Comparison of ENCODE assay signal across 34 cellular contexts in genomic region chr2:58304843-58305242, GRCh38.
"Had no signal": no experiment of that assay in that cellular context is flagged by ENCODE, and none has a peak within 500 bp of the region (broad histone marks: within the 10 kb centered on the region; RNA-seq: fewer than 3 reads in every experiment).

No MANE protein-coding gene starts in this region.

- H3K4me3 Mint-ChIP-seq: activated CD4-positive, alpha-beta memory T cell treated with anti-CD3 and anti-CD28 coated beads, Interleukin-2, amount 10 ng/mL, durations not matched to agents 7 days and 5 days; activated CD4-positive, alpha-beta T cell treated with anti-CD3 and anti-CD28 coated beads for 36 hours; activated CD4-positive, alpha-beta T cell treated with anti-CD3 and anti-CD28 coated beads, Interleukin-2, amount 10 ng/mL, durations not matched to agents 7 days and 5 days; activated CD8-positive, alpha-beta memory T cell treated with anti-CD3 and anti-CD28 coated beads, Interleukin-2, amount 10 ng/mL, durations not matched to agents 7 days and 5 days; activated CD8-positive, alpha-beta T cell treated with anti-CD3 and anti-CD28 coated beads, Interleukin-2, amount 10 ng/mL, durations not matched to agents 7 days and 5 days; activated naive CD4-positive, alpha-beta T cell treated with anti-CD3 and anti-CD28 coated beads for 36 hours; activated naive CD8-positive, alpha-beta T cell treated with anti-CD3 and anti-CD28 coated beads for 36 hours; activated T-cell treated with anti-CD3 and anti-CD28 coated beads, Interleukin-2, amount 50 U/mL, for 24 hours; T-helper 1 cell treated with Interleukin-12 subunit alpha and Interleukin-12 subunit beta and Interleukin-4 antibody, amounts not matched to agents 30 μg/mL and 1 μg/mL, for 36 hours; T-helper 2 cell treated with Interferon-gamma antibody and Interleukin-4, amounts not matched to agents 5 μg/mL and 100 μg/mL, for 36 hours had no signal

- DNase-seq: activated CD4-positive, alpha-beta memory T cell treated with anti-CD3 and anti-CD28 coated beads, Interleukin-2, amount 10 ng/mL, durations not matched to agents 7 days and 5 days; activated CD4-positive, alpha-beta T cell treated with anti-CD3 and anti-CD28 coated beads for 1 hour; activated CD4-positive, alpha-beta T cell treated with anti-CD3 and anti-CD28 coated beads for 36 hours; activated CD4-positive, alpha-beta T cell treated with anti-CD3 and anti-CD28 coated beads for 48 hours; activated CD4-positive, alpha-beta T cell treated with anti-CD3 and anti-CD28 coated beads, Interleukin-2, amount 10 ng/mL, durations not matched to agents 7 days and 5 days; activated CD4-positive, alpha-beta T cell treated with anti-CD3 and anti-CD28 coated beads, Interleukin-2, amount 50 U/mL, for 48 hours; activated CD4-positive, CD25-positive, alpha-beta regulatory T cell; activated CD8-positive, alpha-beta memory T cell treated with anti-CD3 and anti-CD28 coated beads for 24 hours; activated CD8-positive, alpha-beta memory T cell treated with anti-CD3 and anti-CD28 coated beads, Interleukin-2, amount 10 ng/mL, durations not matched to agents 7 days and 5 days; activated CD8-positive, alpha-beta memory T cell treated with anti-CD3 and anti-CD28 coated beads, Interleukin-2, amount 50 U/mL, for 48 hours; activated CD8-positive, alpha-beta T cell treated with anti-CD3 and anti-CD28 coated beads, Interleukin-2, amount 10 ng/mL, durations not matched to agents 7 days and 5 days; activated effector memory CD4-positive, alpha-beta T cell treated with Interleukin-2 at 50 U/mL for 16 hours; activated gamma-delta T cell; activated naive CD4-positive, alpha-beta T cell treated with anti-CD3 and anti-CD28 coated beads for 36 hours; activated naive CD4-positive, alpha-beta T cell treated with anti-CD3 and anti-CD28 coated beads, Interleukin-2, amount 50 U/mL, for 16 hours; activated naive CD8-positive, alpha-beta T cell treated with anti-CD3 and anti-CD28 coated beads for 36 hours; activated T-cell treated with anti-CD3 and anti-CD28 coated beads, Interleukin-2, amount 50 U/mL, for 24 hours; activated T-cell treated with anti-CD3 and anti-CD28 coated beads, Interleukin-2, amount 50 U/mL, for 48 hours; adrenal gland; amniotic stem cell; aorta; body of pancreas; brain microvascular endothelial cell; central memory CD4-positive, alpha-beta T cell; T-helper 1 cell; T-helper 2 cell; T-helper 9 cell had no signal

- H3K9me3 Mint-ChIP-seq: activated CD4-positive, alpha-beta memory T cell treated with anti-CD3 and anti-CD28 coated beads, Interleukin-2, amount 10 ng/mL, durations not matched to agents 7 days and 5 days; activated CD4-positive, alpha-beta T cell treated with anti-CD3 and anti-CD28 coated beads, Interleukin-2, amount 10 ng/mL, durations not matched to agents 7 days and 5 days; activated naive CD4-positive, alpha-beta T cell treated with anti-CD3 and anti-CD28 coated beads for 36 hours; activated naive CD4-positive, alpha-beta T cell treated with anti-CD3 and anti-CD28 coated beads, Interleukin-2, amount 50 U/mL, for 72 hours; activated naive CD8-positive, alpha-beta T cell treated with anti-CD3 and anti-CD28 coated beads for 36 hours; activated T-cell treated with anti-CD3 and anti-CD28 coated beads, Interleukin-2, amount 50 U/mL, for 24 hours; activated T-helper 2 cell treated with anti-CD3 and anti-CD28 coated beads, Interferon-gamma antibody, Interleukin-2, Interleukin-4, amounts not matched to agents 10 μg/mL and 5 μg/mL and 100 μg/mL, durations not matched to agents 14 hours and 24 hours and 36 hours; T-helper 1 cell treated with Interleukin-12 subunit alpha and Interleukin-12 subunit beta and Interleukin-4 antibody, amounts not matched to agents 30 μg/mL and 1 μg/mL, for 36 hours; T-helper 2 cell treated with Interferon-gamma antibody and Interleukin-4, amounts not matched to agents 5 μg/mL and 100 μg/mL, for 36 hours had no signal

- H3K27ac ChIP-seq: adrenal gland, body of pancreas, brain microvascular endothelial cell, breast epithelium, VCaP had no signal

- H3K36me3 Mint-ChIP-seq: activated CD8-positive, alpha-beta memory T cell treated with anti-CD3 and anti-CD28 coated beads, Interleukin-2, amount 10 ng/mL, durations not matched to agents 7 days and 5 days; activated naive CD4-positive, alpha-beta T cell treated with anti-CD3 and anti-CD28 coated beads, Interleukin-2, amount 50 U/mL, for 72 hours; activated naive CD8-positive, alpha-beta T cell treated with anti-CD3 and anti-CD28 coated beads for 36 hours had no signal

- H3K27me3 ChIP-seq: adrenal gland, body of pancreas, brain microvascular endothelial cell, breast epithelium had no signal

- H3K36me3 ChIP-seq: adrenal gland, brain microvascular endothelial cell, breast epithelium had no signal

- ATAC-seq: activated CD4-positive, alpha-beta T cell treated with anti-CD3 and anti-CD28 coated beads for 36 hours; activated CD4-positive, CD25-positive, alpha-beta regulatory T cell treated with anti-CD3 and anti-CD28 coated beads, Interleukin-2, amount 50 U/mL, for 24 hours; activated CD8-positive, alpha-beta memory T cell treated with anti-CD3 and anti-CD28 coated beads, Interleukin-2, amount 10 ng/mL, durations not matched to agents 7 days and 5 days; activated CD8-positive, alpha-beta T cell treated with anti-CD3 and anti-CD28 coated beads, Interleukin-2, amount 10 ng/mL, durations not matched to agents 7 days and 5 days; activated naive CD4-positive, alpha-beta T cell treated with anti-CD3 and anti-CD28 coated beads, Interleukin-2, amount 50 U/mL, for 72 hours; body of pancreas had no signal

- H3K9me3 ChIP-seq: adrenal gland, body of pancreas, breast epithelium had no signal

- H3K4me1 Mint-ChIP-seq: activated CD4-positive, alpha-beta memory T cell treated with anti-CD3 and anti-CD28 coated beads, Interleukin-2, amount 10 ng/mL, durations not matched to agents 7 days and 5 days; activated CD4-positive, alpha-beta T cell treated with anti-CD3 and anti-CD28 coated beads for 36 hours; activated CD4-positive, alpha-beta T cell treated with anti-CD3 and anti-CD28 coated beads, Interleukin-2, amount 10 ng/mL, durations not matched to agents 7 days and 5 days; activated CD8-positive, alpha-beta memory T cell treated with anti-CD3 and anti-CD28 coated beads, Interleukin-2, amount 10 ng/mL, durations not matched to agents 7 days and 5 days; activated naive CD8-positive, alpha-beta T cell treated with anti-CD3 and anti-CD28 coated beads for 36 hours had no signal

- H3K27ac Mint-ChIP-seq: activated CD4-positive, alpha-beta memory T cell treated with anti-CD3 and anti-CD28 coated beads, Interleukin-2, amount 10 ng/mL, durations not matched to agents 7 days and 5 days; activated CD4-positive, alpha-beta T cell treated with anti-CD3 and anti-CD28 coated beads for 36 hours; activated CD4-positive, alpha-beta T cell treated with anti-CD3 and anti-CD28 coated beads, Interleukin-2, amount 10 ng/mL, durations not matched to agents 7 days and 5 days; activated CD8-positive, alpha-beta memory T cell treated with anti-CD3 and anti-CD28 coated beads, Interleukin-2, amount 10 ng/mL, durations not matched to agents 7 days and 5 days; activated CD8-positive, alpha-beta T cell treated with anti-CD3 and anti-CD28 coated beads, Interleukin-2, amount 10 ng/mL, durations not matched to agents 7 days and 5 days; activated naive CD4-positive, alpha-beta T cell treated with anti-CD3 and anti-CD28 coated beads for 36 hours; activated naive CD4-positive, alpha-beta T cell treated with anti-CD3 and anti-CD28 coated beads, Interleukin-2, amount 50 U/mL, for 72 hours; activated naive CD8-positive, alpha-beta T cell treated with anti-CD3 and anti-CD28 coated beads for 36 hours; activated T-cell treated with anti-CD3 and anti-CD28 coated beads, Interleukin-2, amount 50 U/mL, for 24 hours; activated T-helper 2 cell treated with anti-CD3 and anti-CD28 coated beads, Interferon-gamma antibody, Interleukin-2, Interleukin-4, amounts not matched to agents 10 μg/mL and 5 μg/mL and 100 μg/mL, durations not matched to agents 14 hours and 24 hours and 36 hours; T-helper 1 cell treated with Interleukin-12 subunit alpha and Interleukin-12 subunit beta and Interleukin-4 antibody, amounts not matched to agents 30 μg/mL and 1 μg/mL, for 36 hours; T-helper 2 cell treated with Interferon-gamma antibody and Interleukin-4, amounts not matched to agents 5 μg/mL and 100 μg/mL, for 36 hours had no signal

- H3K4me1 ChIP-seq: adrenal gland, body of pancreas, breast epithelium had no signal

- H3K4me3 ChIP-seq: adrenal gland, body of pancreas, breast epithelium had no signal
